9 cellular contexts compared by ENCODE assay signal in genomic region chr2:5690718-5691658, GRCh38. TPM values are rescaled to one million over a fixed set of nuclear protein-coding genes. Genes with fewer than 3 reads are reported as not detected.
DNase-seq lines count a peak whose midpoint lies in the region; TF ChIP-seq lines count a peak whose summit lies in the region.
"Had no signal": no experiment of that assay in that cellular context is flagged by ENCODE, and none has a peak within 500 bp of the region (broad histone marks: within the 10 kb centered on the region; RNA-seq: fewer than 3 reads in every experiment).

No MANE protein-coding gene starts in this region.

- H2AK5ac ChIP-seq in neuronal stem cell (ENCODE audit: low read depth, low read length), result peak overlapping the region; percentile 98

- H2AFZ ChIP-seq in neuronal stem cell (ENCODE audit: low read length), result peak overlapping the region; percentile 81

- whole genome bisulfite sequencing in esophagus muscularis mucosa, result 9% methylated on average over 65 of the region's 68 CpGs
- no CpG with 5 or more reads among the region's 68 CpGs for WGBS in neuronal stem cell (ENCODE audit: extremely low coverage in 2 of 2, insufficient read length in 2 of 2, insufficient replicate concordance in 1 of 2), 2 donors
- WGBS in thyroid gland, 2 donors, result 7% methylated on average over 60 to 67 of the region's 68 CpGs

- no peak for TF ChIP-seq CTCF in esophagus muscularis mucosa (IDR thresholded peaks at IDR 0.05)
- TF ChIP-seq CTCF in thyroid gland (IDR thresholded peaks at IDR 0.05), result no peak

- H4K8ac ChIP-seq in neuronal stem cell (ENCODE audit: low read depth, low read length), result no peak overlapping the region

- H3K27ac ChIP-seq in esophagus muscularis mucosa (replicated peaks in 1 of 4), result no peak overlapping the region
- peak overlapping the region; percentile 97 for H3K27ac ChIP-seq in neuronal stem cell (replicated peaks; ENCODE audit: low read length)
- H3K27ac ChIP-seq in thyroid gland, result no peak overlapping the region

- H3K23ac ChIP-seq in neuronal stem cell (ENCODE audit: low read depth, low read length, poor library complexity), result no peak overlapping the region

- H2BK15ac ChIP-seq in neuronal stem cell (ENCODE audit: low read length), result no peak overlapping the region

- DNase-seq in ELF-1 (ENCODE audit: low read depth, low spot score) (peak; percentile 86), NCI-H2227 treated with DMSO at 0.1 percent for 48 hours (lab: John Stamatoyannopoulos, UW) (peak; percentile 78), esophagus muscularis mucosa (ENCODE audit: extremely low spot score) (peak; percentile 64), neuronal stem cell (ENCODE audit: low spot score) (peak; percentile 82), thyroid gland (no peak), cerebellar cortex (ENCODE audit: low spot score) (no peak), erythroblast (lab: John Stamatoyannopoulos, UW) (no peak), germinal center (ENCODE audit: low spot score) (no peak)

- H3K27me3 ChIP-seq in esophagus muscularis mucosa (peaks cover 0 to 94% (median 40%) of the 10 kb centered on the region in 4 donors), neuronal stem cell (ENCODE audit: control insufficient read depth in 3 of 3, insufficient read depth in 3 of 3, low read depth in 1 of 3, low read length in 3 of 3) (no peaks in the 10 kb centered on the region), thyroid gland (peaks cover 36% of the 10 kb centered on the region)

- H3K9me3 ChIP-seq in esophagus muscularis mucosa (no peaks in the 10 kb centered on the region), neuronal stem cell (replicated peaks in 1 of 2; ENCODE audit: control insufficient read depth in 2 of 2, insufficient read depth in 1 of 2, low read depth in 1 of 2, low read length in 2 of 2) (no peaks in the 10 kb centered on the region), thyroid gland (no peaks in the 10 kb centered on the region)

- H3K4me1 ChIP-seq in esophagus muscularis mucosa (peaks cover 21 to 43% (median 40%) of the 10 kb centered on the region in 4 donors), neuronal stem cell (ENCODE audit: control insufficient read depth in 2 of 2, insufficient read depth in 1 of 2, low read depth in 1 of 2, low read length in 2 of 2) (peaks cover 0 to 8% of the 10 kb centered on the region in 2 donors), thyroid gland (peaks cover 19 to 31% of the 10 kb centered on the region in 2 donors)

- H2BK12ac ChIP-seq in neuronal stem cell (ENCODE audit: low read length), result no peak overlapping the region

- TF ChIP-seq POLR2A in esophagus muscularis mucosa (IDR thresholded peaks at IDR 0.05; ENCODE audit: low read depth) (no peak), thyroid gland (IDR thresholded peaks at IDR 0.05) (no peak), erythroblast (IDR thresholded peaks at IDR 0.05; ENCODE audit: low read length) (no peak)

- H3K9ac ChIP-seq in neuronal stem cell (ENCODE audit: low read depth, low read length, poor library complexity), result peak overlapping the region; percentile 71

- H3K79me1 ChIP-seq in neuronal stem cell (ENCODE audit: low read depth, low read length), result peaks cover 5% of the 10 kb centered on the region

- H3K18ac ChIP-seq in neuronal stem cell (ENCODE audit: low read length), result peak overlapping the region; percentile 96

- intact Hi-C loops in esophagus muscularis mucosa (cut with DNase I), result no loop called here
- intact Hi-C loops in thyroid gland (cut with DNase I), result no loop called here

- H3K14ac ChIP-seq in neuronal stem cell (ENCODE audit: low read length), result peak overlapping the region; percentile 14

- H2BK120ac ChIP-seq in neuronal stem cell (ENCODE audit: low read depth, low read length), result peak overlapping the region; percentile 91

- peak overlapping the region; percentile 93 for H2BK5ac ChIP-seq in neuronal stem cell (ENCODE audit: low read length)

- no peak overlapping the region for H4K91ac ChIP-seq in neuronal stem cell (ENCODE audit: low read depth, low read length, poor library complexity)

- H3K4me3 ChIP-seq in esophagus muscularis mucosa (peak overlapping the region; percentile 43 to 53 (median 44)), neuronal stem cell (ENCODE audit: low read length in 2 of 2) (peak overlapping the region; percentile 71 to 90), thyroid gland (replicated peaks in 1 of 3) (peak overlapping the region in 1 of 3 donors; percentile 23)

- peak overlapping the region; percentile 77 for H3K4me2 ChIP-seq in neuronal stem cell (ENCODE audit: insufficient read depth, low read length, poor library complexity, severe bottlenecking)

- TF ChIP-seq EP300 in esophagus muscularis mucosa (IDR thresholded peaks at IDR 0.05), result no peak

- peak overlapping the region; percentile 92 for H3K4ac ChIP-seq in neuronal stem cell (ENCODE audit: low read length)

- no peaks in the 10 kb centered on the region for H3K36me3 ChIP-seq in esophagus muscularis mucosa
- H3K36me3 ChIP-seq in neuronal stem cell (replicated peaks in 1 of 2; ENCODE audit: control insufficient read depth in 2 of 2, insufficient read depth in 2 of 2, low read length in 2 of 2), result peaks cover 10 to 25% of the 10 kb centered on the region in 2 donors
- H3K36me3 ChIP-seq in thyroid gland, result no peaks in the 10 kb centered on the region

RNA-seq across cellular contexts. Expression of gene SOX11, which starts 1.2 kb away (rescaled TPM):
- total RNA-seq in esophagus muscularis mucosa (under 1 TPM; 0.29 to 0.97 (median 0.46) TPM), thyroid gland (not detected)
- polyA plus RNA-seq in neuronal stem cell (2013, experiment 1 of 2), result 150 TPM
- polyA plus RNA-seq in neuronal stem cell (2013, experiment 2 of 2), result 165 TPM
- total RNA-seq: HT1080 had no signal

Comparison
In these comparisons a context has a peak if more than half of its experiments do, and no peak if none do; other contexts are left out.
1. DNase-seq: peak in ELF-1 (single experiment), NCI-H2227 treated with DMSO at 0.1 percent for 48 hours (single experiment), esophagus muscularis mucosa (single experiment) and neuronal stem cell (single experiment); none in thyroid gland (0 of 2), cerebellar cortex (single experiment), erythroblast (0 of 2) and germinal center (single experiment).